8 cellular contexts compared by ENCODE assay signal in the genomic region with DNA sequence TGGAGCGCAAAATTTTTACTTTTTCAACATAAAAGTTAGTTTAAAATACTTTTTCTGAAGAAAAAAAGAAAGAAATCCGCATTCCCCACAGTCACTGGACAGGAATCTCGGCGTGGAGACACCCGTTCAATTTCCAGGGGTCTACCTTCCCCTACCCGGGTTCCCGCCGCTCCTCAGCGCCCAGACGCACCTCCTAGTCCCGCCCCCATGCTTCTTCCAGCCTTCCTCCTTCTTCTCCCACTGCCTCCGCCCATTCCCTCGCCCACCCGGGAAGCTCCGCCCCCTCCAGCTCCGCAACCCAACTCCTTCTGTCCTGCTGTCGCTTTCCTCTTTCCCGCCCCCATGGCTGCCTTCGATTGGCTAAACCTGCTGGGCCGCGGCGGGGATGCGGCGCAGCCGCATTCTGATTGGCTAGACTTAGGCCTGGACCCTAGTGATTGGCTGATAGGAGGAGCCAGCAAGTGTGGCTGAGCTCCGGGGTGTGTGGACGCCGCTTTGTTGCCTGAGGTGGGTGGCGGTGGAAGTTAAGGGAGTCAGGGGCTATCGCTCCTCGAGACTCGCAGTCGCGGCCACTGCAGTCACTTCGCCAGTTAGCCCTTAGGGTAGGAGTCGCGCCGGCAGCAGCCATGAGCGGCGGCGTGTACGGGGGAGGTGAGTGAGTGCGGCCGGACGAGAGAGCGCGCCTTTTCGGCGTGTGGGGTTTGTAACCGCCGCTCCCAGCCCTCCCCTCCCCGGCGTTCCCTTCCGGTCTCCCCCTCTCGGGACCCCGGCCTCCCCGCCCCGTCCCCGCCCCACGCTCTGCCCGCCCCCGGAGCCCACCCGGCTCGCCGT. TPM values are rescaled to one million over a fixed set of nuclear protein-coding genes. Genes with fewer than 3 reads are reported as not detected.
DNase-seq lines count a peak whose midpoint lies in the region; ATAC-seq and TF ChIP-seq lines count a peak whose summit lies in the region.

TSS of gene ACTL6A (plus strand) at position 460 of the 831 bp plus-strand sequence. CDS start at position 627, 167 bp downstream.

- H3K4me1 ChIP-seq in PC-3 (ENCODE audit: insufficient read depth, low read length), result peaks cover 23% of the 10 kb centered on the region
- no peaks in the 10 kb centered on the region for H3K4me1 ChIP-seq in mucosa of descending colon (ENCODE audit: low read depth)

- BruUV-seq in PC-3 (replicated peaks; lab: Mats Ljungman, UMichigan), result no TSS peak

- TF ChIP-seq RAD21 in Ishikawa (IDR thresholded peaks at IDR 0.05; ENCODE audit: low read depth), result no peak

- CTCF ChIA-PET in PC-3 (lab: Charles Lee), result interaction anchor here (0.7 to 1.1 kb wide), 4 partner anchors 42 to 133 kb away, joined by 3 to 4 read pairs (median 3); partner anchors contain the start of genes MRPL47 and NDUFB5

- peaks cover 11% of the 10 kb centered on the region; the same call in 1 of the 2 replicates for H4K20me1 ChIP-seq in PC-3 (ENCODE audit: low read length)

- peak within 1 kb of the TSS; percentile 83 for H2AFZ ChIP-seq in PC-3 (ENCODE audit: low read length)

- H3K27ac ChIP-seq in PC-3 (ENCODE audit: low read length) (peak within 1 kb of the TSS; percentile 49), epithelial cell of prostate (peak within 1 kb of the TSS; percentile 68)

- no peak for TF ChIP-seq CTCF in PC-3 (conservative IDR thresholded peaks at IDR 0.05; ENCODE audit: low read depth, low read length)
- TF ChIP-seq CTCF in mucosa of descending colon (IDR thresholded peaks at IDR 0.05), result no peak

- H3F3A ChIP-seq in PC-3 (ENCODE audit: low read length, unreplicated experiment), result no peaks in the 10 kb centered on the region

- intact Hi-C loops in PC-3 (cut with micrococcal nuclease) (loop anchor here (1.0 to 5.0 kb wide), 5 partner anchors 42 to 595 kb away; partner anchors contain the start of genes MRPL47, NDUFB5 and PIK3CA), mucosa of descending colon (cut with DNase I, micrococcal nuclease) (no loop called here)

- H3K4me2 ChIP-seq in PC-3 (ENCODE audit: low read length), result peak within 1 kb of the TSS; percentile 89

- H3K36me3 ChIP-seq in PC-3 (ENCODE audit: low read depth, low read length) (no peaks in the 10 kb centered on the region), mucosa of descending colon (ENCODE audit: low read depth) (no peaks in the 10 kb centered on the region)

- H3K4me3 ChIP-seq in PC-3 (ENCODE audit: low read length), result peak within 1 kb of the TSS; percentile 89
- peak within 1 kb of the TSS; percentile 80 for H3K4me3 ChIP-seq in mucosa of descending colon

- ATAC-seq in GM21576 (IDR thresholded peaks at IDR 0.05; ENCODE audit: unreplicated experiment), result peak; percentile 97
- peak; percentile 94 for ATAC-seq in PC-3
- peak; percentile 98 for ATAC-seq in mucosa of descending colon

- TF ChIP-seq EP300 in Ishikawa (IDR thresholded peaks at IDR 0.05; ENCODE audit: borderline replicate concordance), result no peak

- H3K27me3 ChIP-seq in PC-3 (ENCODE audit: low read length), result no peaks in the 10 kb centered on the region

- DNase-seq in DMS114 treated with DMSO at 0.1 percent for 48 hours (lab: John Stamatoyannopoulos, UW; ENCODE audit: unreplicated experiment) (peak; percentile 99), PC-3 (peak; percentile 100), activated T-cell treated with anti-CD3 and anti-CD28 coated beads for 48 hours (ENCODE audit: low read depth) (peak; percentile 99), epithelial cell of prostate (ENCODE audit: low read depth, low spot score) (peak; percentile 95), mucosa of descending colon (peak; percentile 99 to 100 (median 100))
- DNase-seq in stimulated activated CD8-positive, alpha-beta memory T cell treated with anti-CD3 and anti-CD28 coated beads, Interleukin-4, amount 100 ng/mL, for 24 hours (ENCODE audit: low read depth), result peak; percentile 99

- peak within 1 kb of the TSS; percentile 87 for H3K9ac ChIP-seq in PC-3 (ENCODE audit: low read length)

- peaks cover 45% of the 10 kb centered on the region for H3K79me2 ChIP-seq in PC-3 (ENCODE audit: low read length)

- H3K9me3 ChIP-seq in PC-3 (ENCODE audit: low read length) (no peaks in the 10 kb centered on the region), mucosa of descending colon (no peaks in the 10 kb centered on the region)

- H3K9me2 ChIP-seq in PC-3 (replicated peaks; ENCODE audit: low read length), result no peaks in the 10 kb centered on the region

- POLR2A ChIA-PET in PC-3 (lab: Charles Lee; ENCODE audit: unreplicated experiment), result interaction anchor here (0.6 to 1.0 kb wide), 4 partner anchors 42 to 162 kb away, joined by 3 to 9 read pairs (median 4); partner anchors contain the start of genes MRPL47 and NDUFB5

TF ChIP-seq in Ishikawa, 13 proteins besides CTCF, POLR2A, EP300 and RAD21:
- TF ChIP-seq, protein P1, sequence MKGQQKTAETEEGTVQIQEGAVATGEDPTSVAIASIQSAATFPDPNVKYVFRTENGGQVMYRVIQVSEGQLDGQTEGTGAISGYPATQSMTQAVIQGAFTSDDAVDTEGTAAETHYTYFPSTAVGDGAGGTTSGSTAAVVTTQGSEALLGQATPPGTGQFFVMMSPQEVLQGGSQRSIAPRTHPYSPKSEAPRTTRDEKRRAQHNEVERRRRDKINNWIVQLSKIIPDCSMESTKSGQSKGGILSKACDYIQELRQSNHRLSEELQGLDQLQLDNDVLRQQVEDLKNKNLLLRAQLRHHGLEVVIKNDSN (IDR thresholded peaks at IDR 0.05), result 0 out of 2 replicates have a peak, but pooled peaks have one; percentile 27
- TF ChIP-seq, protein P2, sequence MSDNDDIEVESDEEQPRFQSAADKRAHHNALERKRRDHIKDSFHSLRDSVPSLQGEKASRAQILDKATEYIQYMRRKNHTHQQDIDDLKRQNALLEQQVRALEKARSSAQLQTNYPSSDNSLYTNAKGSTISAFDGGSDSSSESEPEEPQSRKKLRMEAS (IDR thresholded peaks at IDR 0.05), result peak; percentile 89
- TF ChIP-seq, protein P3, sequence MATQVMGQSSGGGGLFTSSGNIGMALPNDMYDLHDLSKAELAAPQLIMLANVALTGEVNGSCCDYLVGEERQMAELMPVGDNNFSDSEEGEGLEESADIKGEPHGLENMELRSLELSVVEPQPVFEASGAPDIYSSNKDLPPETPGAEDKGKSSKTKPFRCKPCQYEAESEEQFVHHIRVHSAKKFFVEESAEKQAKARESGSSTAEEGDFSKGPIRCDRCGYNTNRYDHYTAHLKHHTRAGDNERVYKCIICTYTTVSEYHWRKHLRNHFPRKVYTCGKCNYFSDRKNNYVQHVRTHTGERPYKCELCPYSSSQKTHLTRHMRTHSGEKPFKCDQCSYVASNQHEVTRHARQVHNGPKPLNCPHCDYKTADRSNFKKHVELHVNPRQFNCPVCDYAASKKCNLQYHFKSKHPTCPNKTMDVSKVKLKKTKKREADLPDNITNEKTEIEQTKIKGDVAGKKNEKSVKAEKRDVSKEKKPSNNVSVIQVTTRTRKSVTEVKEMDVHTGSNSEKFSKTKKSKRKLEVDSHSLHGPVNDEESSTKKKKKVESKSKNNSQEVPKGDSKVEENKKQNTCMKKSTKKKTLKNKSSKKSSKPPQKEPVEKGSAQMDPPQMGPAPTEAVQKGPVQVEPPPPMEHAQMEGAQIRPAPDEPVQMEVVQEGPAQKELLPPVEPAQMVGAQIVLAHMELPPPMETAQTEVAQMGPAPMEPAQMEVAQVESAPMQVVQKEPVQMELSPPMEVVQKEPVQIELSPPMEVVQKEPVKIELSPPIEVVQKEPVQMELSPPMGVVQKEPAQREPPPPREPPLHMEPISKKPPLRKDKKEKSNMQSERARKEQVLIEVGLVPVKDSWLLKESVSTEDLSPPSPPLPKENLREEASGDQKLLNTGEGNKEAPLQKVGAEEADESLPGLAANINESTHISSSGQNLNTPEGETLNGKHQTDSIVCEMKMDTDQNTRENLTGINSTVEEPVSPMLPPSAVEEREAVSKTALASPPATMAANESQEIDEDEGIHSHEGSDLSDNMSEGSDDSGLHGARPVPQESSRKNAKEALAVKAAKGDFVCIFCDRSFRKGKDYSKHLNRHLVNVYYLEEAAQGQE (IDR thresholded peaks at IDR 0.05; ENCODE audit: low read depth), result no peak
- TF ChIP-seq TCF12 (IDR thresholded peaks at IDR 0.05; ENCODE audit: low read depth) (peak; percentile 36), FOXM1 (IDR thresholded peaks at IDR 0.05; ENCODE audit: borderline replicate concordance, low read depth) (0 out of 2 replicates have a peak, but pooled peaks have one; percentile 55), CREB1 (IDR thresholded peaks at IDR 0.05; ENCODE audit: low read depth) (peak; percentile 74), NFIC (IDR thresholded peaks at IDR 0.05) (no peak), TAF1 (IDR thresholded peaks at IDR 0.05; ENCODE audit: low read depth) (peak; percentile 88), CEBPB (IDR thresholded peaks at IDR 0.05) (no peak), EGR1 (IDR thresholded peaks at IDR 0.05) (peak; percentile 70), YY1 (IDR thresholded peaks at IDR 0.05; ENCODE audit: low read depth) (peak; percentile 81), ZBTB7A (IDR thresholded peaks at IDR 0.05; ENCODE audit: low read depth) (peak; percentile 72), TEAD4 (IDR thresholded peaks at IDR 0.05) (no peak; the same call in 1 of the 2 replicates)

RNA-seq across cellular contexts. Expression of gene ACTL6A, which starts in this region (rescaled TPM):
- total RNA-seq in PC-3 (2014; rRNA removed), result 102 and 105 TPM in 2 replicates
- 10 to 100 TPM; 38.9 to 46.3 (median 40.7) TPM for total RNA-seq in mucosa of descending colon

Comparison
In these comparisons a context has a peak if more than half of its experiments do, and no peak if none do; other contexts are left out.
1. Peak in every context shown above with its lines: DNase-seq, ATAC-seq, H3K4me3 ChIP-seq and H3K27ac ChIP-seq.